ENCODE assay signal across 7 cellular contexts in the genomic region with DNA sequence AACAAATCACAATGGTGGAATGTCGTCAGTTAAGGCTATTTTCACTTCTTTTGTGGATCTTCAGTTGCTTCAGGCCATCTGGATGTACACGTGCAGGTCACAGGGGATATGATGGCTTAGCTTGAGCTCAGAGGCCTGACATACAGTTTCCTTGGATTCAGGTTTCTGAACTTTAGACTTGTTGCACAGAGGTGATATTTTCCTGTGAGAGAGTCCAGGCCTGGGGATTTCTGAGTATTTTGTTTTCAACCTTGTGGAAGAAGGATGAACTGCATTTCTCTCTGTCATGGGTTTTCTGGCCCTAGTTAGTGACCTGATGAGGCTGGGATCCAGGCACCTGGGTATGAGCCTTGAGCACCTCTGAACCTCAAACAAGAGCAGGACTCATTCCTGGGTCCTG. TPM values are rescaled to one million over a fixed set of nuclear protein-coding genes. Genes with fewer than 3 reads are reported as not detected.
A peak's percentile ranks its signal among the peaks of the same experiment; 100 is the strongest.
DNase-seq lines count a peak whose midpoint lies in the region; ATAC-seq and TF ChIP-seq lines count a peak whose summit lies in the region.
"Not testable (repeated sequence)": the region's sequence is repeated elsewhere in the genome, so short reads cannot be mapped to it uniquely, and the experiment has no call there.

No MANE protein-coding gene starts in this region.

- H3K36me3 Mint-ChIP-seq in HFFc6 (ENCODE audit: low read depth) = not testable (repeated sequence)

- H3K4me2 ChIP-seq in osteoblast (ENCODE audit: insufficient read depth, low read length) = not testable (repeated sequence)

- H3K27me3 Mint-ChIP-seq in HFFc6 (ENCODE audit: insufficient read depth) = peaks cover 20% of the 10 kb centered on the region

- not testable (repeated sequence) for H3K4me3 ChIP-seq in brain microvascular endothelial cell (ENCODE audit: low read depth, low read length); osteoblast (ENCODE audit: insufficient read depth, low read length)

- DNase-seq in DMS 273 (lab: John Stamatoyannopoulos, UW; ENCODE audit: unreplicated experiment) = peak; percentile 8
- DNase-seq in HFFc6, brain microvascular endothelial cell, foreskin keratinocyte: not testable (repeated sequence)
- DNase-seq in SK-MEL-5 (ENCODE audit: low read depth, low spot score) = peak; percentile 7
- DNase-seq in osteoblast (ENCODE audit: insufficient read length, low spot score, missing footprints) = peak; percentile 66

- in situ Hi-C loops in SK-MEL-5 (cut with HindIII; ENCODE audit: low pct_unique_long_range_greater_than_20kb, low sequenced_read_pairs); brain microvascular endothelial cell (cut with HindIII; ENCODE audit: low pct_ligation_motif_present, low sequenced_read_pairs): not testable (repeated sequence)

- not testable (repeated sequence) for H3K27ac Mint-ChIP-seq in HFFc6

- H4K20me1 ChIP-seq in osteoblast (ENCODE audit: insufficient read depth, low read length) = not testable (repeated sequence)

- H3K36me3 ChIP-seq in brain microvascular endothelial cell (replicated peaks); osteoblast (ENCODE audit: insufficient read depth, low read length): not testable (repeated sequence)

- peak; percentile 31 for TF ChIP-seq CTCF in GM12873 (IDR thresholded peaks at IDR 0.05; ENCODE audit: insufficient read depth, low read depth, low read length, missing control alignments)
- TF ChIP-seq CTCF in HFFc6 (IDR thresholded peaks at IDR 0.05) = peak; percentile 53
- peak; percentile 23 for TF ChIP-seq CTCF in brain microvascular endothelial cell (IDR thresholded peaks at IDR 0.05; ENCODE audit: low read depth, low read length, missing control alignments)
- TF ChIP-seq CTCF in foreskin keratinocyte (conservative IDR thresholded peaks at IDR 0.05) = peak; percentile 15
- not testable (repeated sequence) for TF ChIP-seq CTCF in osteoblast (IDR thresholded peaks at IDR 0.05; ENCODE audit: extremely low read depth, low read depth, low read length)

- H2AFZ ChIP-seq in osteoblast (ENCODE audit: low read length) = not testable (repeated sequence)

- not testable (repeated sequence) for H3K4me1 ChIP-seq in foreskin keratinocyte; osteoblast (ENCODE audit: insufficient read depth, low read length)

- H3K79me2 ChIP-seq in osteoblast (ENCODE audit: insufficient read depth, low read length) = not testable (repeated sequence)

- peaks cover 10% of the 10 kb centered on the region for H3K9me3 Mint-ChIP-seq in HFFc6

- H3K4me1 Mint-ChIP-seq in HFFc6 (ENCODE audit: low read depth) = not testable (repeated sequence)

- not testable (repeated sequence) for H3K27ac ChIP-seq in brain microvascular endothelial cell; foreskin keratinocyte; osteoblast (ENCODE audit: low read depth, low read length)

- not testable (repeated sequence) for H3K9me3 ChIP-seq in osteoblast (ENCODE audit: low read depth, low read length)

- H3K27me3 ChIP-seq in brain microvascular endothelial cell (replicated peaks); foreskin keratinocyte; osteoblast (ENCODE audit: insufficient read depth, low read length): not testable (repeated sequence)

- ATAC-seq in foreskin keratinocyte = peak; percentile 19

- H3K4me3 Mint-ChIP-seq in HFFc6 = not testable (repeated sequence)

RNA-seq across cellular contexts. Expression of gene WAPL, which starts 44.9 kb away (rescaled TPM):
- 10 to 100 TPM; 30.7 to 37.1 (median 33.6) TPM for total RNA-seq in HFFc6 (2021; fragmentation: NEBNext Ultra II Directional; extraction: Animal tissue kit (Norgen Biotek cat#: 25700))
- 24.5 and 29.6 TPM in 2 replicates for total RNA-seq in SK-MEL-5 (2014; rRNA removed; shearing (Covaris generic))
- 13.0 and 18.5 TPM in 2 replicates for polyA plus RNA-seq in SK-MEL-5 (2015; cell fraction: cytosol; rRNA removed)
- polyA plus RNA-seq in SK-MEL-5 (2015; cell fraction: nucleus; rRNA removed) = 16.8 and 19.0 TPM in 2 replicates
- total RNA-seq in foreskin keratinocyte (39.5 and 39.7 TPM in 2 replicates), osteoblast (40.2 and 46.0 TPM in 2 replicates)
- polyA plus RNA-seq in foreskin keratinocyte = 15.0 and 17.3 TPM in 2 replicates
